15 cellular contexts compared by ENCODE assay signal in genomic region chr19:10146142-10146541, GRCh38. TPM values are rescaled to one million over a fixed set of nuclear protein-coding genes. Genes with fewer than 3 reads are reported as not detected.
"Had no signal": no experiment of that assay in that cellular context is flagged by ENCODE, and none has a peak within 500 bp of the region (broad histone marks: within the 10 kb centered on the region; RNA-seq: fewer than 3 reads in every experiment).

No MANE protein-coding gene starts in this region.

- H3K27me3 ChIP-seq: body of pancreas, neutrophil, tibial nerve had no signal

- H3K9me3 ChIP-seq: body of pancreas, left ventricle myocardium inferior, neutrophil, tibial nerve had no signal

- DNase-seq: activated CD4-positive, alpha-beta T cell treated with anti-CD3 and anti-CD28 coated beads for 48 hours; activated naive CD4-positive, alpha-beta T cell treated with anti-CD3 and anti-CD28 coated beads for 36 hours; activated T-cell treated with anti-CD3 and anti-CD28 coated beads, Interleukin-2, amount 50 U/mL, for 72 hours; amniotic stem cell; body of pancreas; cortex of kidney; effector CD8-positive, alpha-beta T cell; foreskin melanocyte; left ventricle myocardium inferior; naive B cell; stimulated activated CD4-positive, alpha-beta T cell treated with anti-CD3 and anti-CD28 coated beads, Interleukin-1b, Interleukin-23, amount 100 ng/mL, for 48 hours had no signal

- H3K4me1 ChIP-seq: body of pancreas, left ventricle myocardium inferior, parathyroid adenoma, tibial nerve had no signal

- H3K4me3 Mint-ChIP-seq: activated naive CD4-positive, alpha-beta T cell treated with anti-CD3 and anti-CD28 coated beads for 36 hours; activated T-cell treated with anti-CD3 and anti-CD28 coated beads, Interleukin-2, amount 50 U/mL, for 72 hours; WTC11 had no signal

- H3K4me1 Mint-ChIP-seq: naive B cell, WTC11 had no signal

- ATAC-seq: activated T-cell treated with anti-CD3 and anti-CD28 coated beads, Interleukin-2, amount 50 U/mL, for 72 hours; body of pancreas; WTC11 had no signal

- H3K27me3 Mint-ChIP-seq: naive B cell had no signal

- H3K27ac Mint-ChIP-seq: WTC11 had no signal

- H3K9me3 Mint-ChIP-seq: activated naive CD4-positive, alpha-beta T cell treated with anti-CD3 and anti-CD28 coated beads for 36 hours; activated T-cell treated with anti-CD3 and anti-CD28 coated beads, Interleukin-2, amount 50 U/mL, for 72 hours; naive B cell; WTC11 had no signal

- H3K27ac ChIP-seq: body of pancreas, left ventricle myocardium inferior, neutrophil, parathyroid adenoma, tibial nerve had no signal

- H3K4me3 ChIP-seq: body of pancreas, left ventricle myocardium inferior, tibial nerve had no signal

RNA-seq across cellular contexts. Expression of gene ANGPTL6, which starts 43.7 kb away (rescaled TPM):
- total RNA-seq: body of pancreas, left ventricle myocardium inferior had no signal
